ENCODE assay signal across 8 cellular contexts in genomic region chr6:106141441-106142237, GRCh38. TPM values are rescaled to one million over a fixed set of nuclear protein-coding genes. Genes with fewer than 3 reads are reported as not detected.
DNase-seq lines count a peak whose midpoint lies in the region; ATAC-seq and TF ChIP-seq lines count a peak whose summit lies in the region.

No MANE protein-coding gene starts in this region.

- intact Hi-C loops in left lung (cut with DNase I), result no loop called here

- H3K36me3 ChIP-seq in left lung, result no peaks in the 10 kb centered on the region
- H3K36me3 ChIP-seq in MG63, result no peaks in the 10 kb centered on the region

- H3K27ac ChIP-seq in left lung, result no peak overlapping the region

- peak overlapping the region; percentile 86 for H3K4me3 Mint-ChIP-seq in T-helper 17 cell

- no peak for DNase-seq in T-helper 17 cell
- DNase-seq in left lung, result peak in 1 of 2 donors; percentile 52
- no peak for DNase-seq in GF-D8 (lab: John Stamatoyannopoulos, UW)
- no peak for DNase-seq in MG63
- no peak for DNase-seq in AG08395 (ENCODE audit: low spot score)
- no peak for DNase-seq in T1000 (lab: John Stamatoyannopoulos, UW)

- no peaks in the 10 kb centered on the region for H3K4me1 ChIP-seq in left lung

- H3K27me3 Mint-ChIP-seq in T-helper 17 cell, result no peaks in the 10 kb centered on the region

- no peak for TF ChIP-seq CTCF in left lung (IDR thresholded peaks at IDR 0.05)

- H3K4me3 ChIP-seq in left lung, result no peak overlapping the region
- no peak overlapping the region for H3K4me3 ChIP-seq in MG63

- H3K4me1 Mint-ChIP-seq in T-helper 17 cell, result peaks cover 29% of the 10 kb centered on the region

- ATAC-seq in GM18868 (IDR thresholded peaks at IDR 0.05; ENCODE audit: unreplicated experiment) (peak; percentile 68), HG02884 (IDR thresholded peaks at IDR 0.05; ENCODE audit: unreplicated experiment) (peak; percentile 62), T-helper 17 cell (peak; percentile 77), left lung (peak; percentile 81)

- H3K36me3 Mint-ChIP-seq in T-helper 17 cell (ENCODE audit: low read depth), result no peaks in the 10 kb centered on the region

- H3K27me3 ChIP-seq in left lung (no peaks in the 10 kb centered on the region), MG63 (no peaks in the 10 kb centered on the region)

- H3K27ac Mint-ChIP-seq in T-helper 17 cell, result peak overlapping the region; percentile 90

- H3K9me3 ChIP-seq in T-helper 17 cell (ENCODE audit: control insufficient read depth, low read length, poor library complexity, severe bottlenecking) (no peaks in the 10 kb centered on the region), left lung (no peaks in the 10 kb centered on the region), MG63 (no peaks in the 10 kb centered on the region)

RNA-seq across cellular contexts. Expression of gene PRDM1, which starts 55.5 kb away (rescaled TPM):
- total RNA-seq in T-helper 17 cell (100 to 1,000 TPM; 122 to 141 TPM), left lung (10 to 100 TPM in 1 of 2 donors, 1 to 10 TPM in 1; 7.9 to 11.1 TPM)
- total RNA-seq in MG63 (2014; rRNA removed; shearing (Covaris generic); ENCODE audit: low replicate concordance), result not detected in 2 replicates

Comparison
In these comparisons a context has a peak if more than half of its experiments do, and no peak if none do; other contexts are left out.
1. RNA of gene PRDM1, which starts 55.5 kb away (total RNA-seq): 122 to 141 TPM in T-helper 17 cell; 7.9 to 11.1 TPM in left lung and not detected in MG63; every median in the first group is over 10 times any median in the second.
2. Peak in every context shown above with its lines, with median percentiles within 50 percentile points of each other: ATAC-seq.